In the genomic region with DNA sequence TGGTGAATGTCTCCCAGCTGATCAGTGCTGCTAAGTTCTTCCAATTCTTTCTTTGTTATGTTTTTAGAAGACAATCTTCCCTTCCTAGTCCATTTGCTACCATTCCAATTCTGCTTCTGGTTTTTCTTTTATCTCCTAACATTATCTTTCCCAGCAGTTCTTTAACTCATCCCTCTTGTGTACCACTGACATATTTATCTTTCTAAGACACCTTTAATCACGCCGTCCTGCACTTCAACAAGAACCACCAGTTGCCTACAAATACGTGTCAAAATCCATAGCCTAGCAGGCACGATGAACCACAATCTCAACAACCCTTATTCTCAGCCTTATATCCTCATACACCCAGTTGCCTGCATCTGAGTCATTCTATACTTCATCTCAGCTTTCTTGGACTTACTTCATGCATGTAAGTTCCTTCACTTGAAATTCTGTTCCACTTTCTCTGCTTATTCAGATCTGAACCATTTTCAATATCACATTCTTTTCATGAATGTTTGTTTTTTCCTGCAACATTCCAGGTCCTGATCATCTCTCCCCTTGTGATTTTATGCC, we compare ENCODE assay signal across 1 cellular context.
TF ChIP-seq lines count a peak whose summit lies in the region.

No MANE protein-coding gene starts in this region.

TF ChIP-seq in K562, 482 proteins besides CTCF, POLR2A, EP300 and RAD21 (continued from another document and continues in another):
- TF ChIP-seq, protein P1, sequence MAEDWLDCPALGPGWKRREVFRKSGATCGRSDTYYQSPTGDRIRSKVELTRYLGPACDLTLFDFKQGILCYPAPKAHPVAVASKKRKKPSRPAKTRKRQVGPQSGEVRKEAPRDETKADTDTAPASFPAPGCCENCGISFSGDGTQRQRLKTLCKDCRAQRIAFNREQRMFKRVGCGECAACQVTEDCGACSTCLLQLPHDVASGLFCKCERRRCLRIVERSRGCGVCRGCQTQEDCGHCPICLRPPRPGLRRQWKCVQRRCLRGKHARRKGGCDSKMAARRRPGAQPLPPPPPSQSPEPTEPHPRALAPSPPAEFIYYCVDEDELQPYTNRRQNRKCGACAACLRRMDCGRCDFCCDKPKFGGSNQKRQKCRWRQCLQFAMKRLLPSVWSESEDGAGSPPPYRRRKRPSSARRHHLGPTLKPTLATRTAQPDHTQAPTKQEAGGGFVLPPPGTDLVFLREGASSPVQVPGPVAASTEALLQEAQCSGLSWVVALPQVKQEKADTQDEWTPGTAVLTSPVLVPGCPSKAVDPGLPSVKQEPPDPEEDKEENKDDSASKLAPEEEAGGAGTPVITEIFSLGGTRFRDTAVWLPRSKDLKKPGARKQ (CRISPR knock-in tag; IDR thresholded peaks at IDR 0.05): no peak
- TF ChIP-seq ATF1 (CRISPR knock-in tag; IDR thresholded peaks at IDR 0.05) (no peak), ATF1 (tag; IDR thresholded peaks at IDR 0.05) (no peak), CBFA2T2 (conservative IDR thresholded peaks at IDR 0.05) (peak; percentile 73), U2AF1 (optimal IDR thresholded peaks at IDR 0.05; ENCODE audit: low read depth, low read length) (no peak), KLF16 (IDR thresholded peaks at IDR 0.05) (no peak), SREBF2 (CRISPR knock-in tag; IDR thresholded peaks at IDR 0.05) (no peak), NCOA1 (IDR thresholded peaks at IDR 0.05; ENCODE audit: low read depth) (no peak), PPARD (CRISPR knock-in tag; IDR thresholded peaks at IDR 0.05) (no peak), KDM1A (IDR thresholded peaks at IDR 0.05) (peak in 1 of 2 experiments; percentile 28; a peak in 1 of 4 replicates), MEIS2 (IDR thresholded peaks at IDR 0.05; ENCODE audit: partially characterized antibody) (peak; percentile 71), CREM (IDR thresholded peaks at IDR 0.05; ENCODE audit: low read depth) (no peak), WHSC1 (IDR thresholded peaks at IDR 0.05; ENCODE audit: low read length) (no peak), FUS (optimal IDR thresholded peaks at IDR 0.05; ENCODE audit: low read depth, low read length) (no peak), SMARCA4 (IDR thresholded peaks at IDR 0.05) (peak; percentile 49; the same call in 1 of the 2 replicates)
- TF ChIP-seq, protein P2, sequence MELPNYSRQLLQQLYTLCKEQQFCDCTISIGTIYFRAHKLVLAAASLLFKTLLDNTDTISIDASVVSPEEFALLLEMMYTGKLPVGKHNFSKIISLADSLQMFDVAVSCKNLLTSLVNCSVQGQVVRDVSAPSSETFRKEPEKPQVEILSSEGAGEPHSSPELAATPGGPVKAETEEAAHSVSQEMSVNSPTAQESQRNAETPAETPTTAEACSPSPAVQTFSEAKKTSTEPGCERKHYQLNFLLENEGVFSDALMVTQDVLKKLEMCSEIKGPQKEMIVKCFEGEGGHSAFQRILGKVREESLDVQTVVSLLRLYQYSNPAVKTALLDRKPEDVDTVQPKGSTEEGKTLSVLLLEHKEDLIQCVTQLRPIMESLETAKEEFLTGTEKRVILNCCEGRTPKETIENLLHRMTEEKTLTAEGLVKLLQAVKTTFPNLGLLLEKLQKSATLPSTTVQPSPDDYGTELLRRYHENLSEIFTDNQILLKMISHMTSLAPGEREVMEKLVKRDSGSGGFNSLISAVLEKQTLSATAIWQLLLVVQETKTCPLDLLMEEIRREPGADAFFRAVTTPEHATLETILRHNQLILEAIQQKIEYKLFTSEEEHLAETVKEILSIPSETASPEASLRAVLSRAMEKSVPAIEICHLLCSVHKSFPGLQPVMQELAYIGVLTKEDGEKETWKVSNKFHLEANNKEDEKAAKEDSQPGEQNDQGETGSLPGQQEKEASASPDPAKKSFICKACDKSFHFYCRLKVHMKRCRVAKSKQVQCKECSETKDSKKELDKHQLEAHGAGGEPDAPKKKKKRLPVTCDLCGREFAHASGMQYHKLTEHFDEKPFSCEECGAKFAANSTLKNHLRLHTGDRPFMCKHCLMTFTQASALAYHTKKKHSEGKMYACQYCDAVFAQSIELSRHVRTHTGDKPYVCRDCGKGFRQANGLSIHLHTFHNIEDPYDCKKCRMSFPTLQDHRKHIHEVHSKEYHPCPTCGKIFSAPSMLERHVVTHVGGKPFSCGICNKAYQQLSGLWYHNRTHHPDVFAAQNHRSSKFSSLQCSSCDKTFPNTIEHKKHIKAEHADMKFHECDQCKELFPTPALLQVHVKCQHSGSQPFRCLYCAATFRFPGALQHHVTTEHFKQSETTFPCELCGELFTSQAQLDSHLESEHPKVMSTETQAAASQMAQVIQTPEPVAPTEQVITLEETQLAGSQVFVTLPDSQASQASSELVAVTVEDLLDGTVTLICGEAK (IDR thresholded peaks at IDR 0.05): no peak
- TF ChIP-seq, protein P2 (CRISPR knock-in tag; IDR thresholded peaks at IDR 0.05): no peak
- TF ChIP-seq, protein P3, sequence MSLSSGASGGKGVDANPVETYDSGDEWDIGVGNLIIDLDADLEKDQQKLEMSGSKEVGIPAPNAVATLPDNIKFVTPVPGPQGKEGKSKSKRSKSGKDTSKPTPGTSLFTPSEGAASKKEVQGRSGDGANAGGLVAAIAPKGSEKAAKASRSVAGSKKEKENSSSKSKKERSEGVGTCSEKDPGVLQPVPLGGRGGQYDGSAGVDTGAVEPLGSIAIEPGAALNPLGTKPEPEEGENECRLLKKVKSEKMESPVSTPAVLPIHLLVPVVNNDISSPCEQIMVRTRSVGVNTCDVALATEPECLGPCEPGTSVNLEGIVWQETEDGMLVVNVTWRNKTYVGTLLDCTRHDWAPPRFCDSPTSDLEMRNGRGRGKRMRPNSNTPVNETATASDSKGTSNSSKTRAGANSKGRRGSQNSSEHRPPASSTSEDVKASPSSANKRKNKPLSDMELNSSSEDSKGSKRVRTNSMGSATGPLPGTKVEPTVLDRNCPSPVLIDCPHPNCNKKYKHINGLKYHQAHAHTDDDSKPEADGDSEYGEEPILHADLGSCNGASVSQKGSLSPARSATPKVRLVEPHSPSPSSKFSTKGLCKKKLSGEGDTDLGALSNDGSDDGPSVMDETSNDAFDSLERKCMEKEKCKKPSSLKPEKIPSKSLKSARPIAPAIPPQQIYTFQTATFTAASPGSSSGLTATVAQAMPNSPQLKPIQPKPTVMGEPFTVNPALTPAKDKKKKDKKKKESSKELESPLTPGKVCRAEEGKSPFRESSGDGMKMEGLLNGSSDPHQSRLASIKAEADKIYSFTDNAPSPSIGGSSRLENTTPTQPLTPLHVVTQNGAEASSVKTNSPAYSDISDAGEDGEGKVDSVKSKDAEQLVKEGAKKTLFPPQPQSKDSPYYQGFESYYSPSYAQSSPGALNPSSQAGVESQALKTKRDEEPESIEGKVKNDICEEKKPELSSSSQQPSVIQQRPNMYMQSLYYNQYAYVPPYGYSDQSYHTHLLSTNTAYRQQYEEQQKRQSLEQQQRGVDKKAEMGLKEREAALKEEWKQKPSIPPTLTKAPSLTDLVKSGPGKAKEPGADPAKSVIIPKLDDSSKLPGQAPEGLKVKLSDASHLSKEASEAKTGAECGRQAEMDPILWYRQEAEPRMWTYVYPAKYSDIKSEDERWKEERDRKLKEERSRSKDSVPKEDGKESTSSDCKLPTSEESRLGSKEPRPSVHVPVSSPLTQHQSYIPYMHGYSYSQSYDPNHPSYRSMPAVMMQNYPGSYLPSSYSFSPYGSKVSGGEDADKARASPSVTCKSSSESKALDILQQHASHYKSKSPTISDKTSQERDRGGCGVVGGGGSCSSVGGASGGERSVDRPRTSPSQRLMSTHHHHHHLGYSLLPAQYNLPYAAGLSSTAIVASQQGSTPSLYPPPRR (CRISPR knock-in tag; IDR thresholded peaks at IDR 0.05; ENCODE audit: borderline replicate concordance): no peak
- TF ChIP-seq, protein P4, sequence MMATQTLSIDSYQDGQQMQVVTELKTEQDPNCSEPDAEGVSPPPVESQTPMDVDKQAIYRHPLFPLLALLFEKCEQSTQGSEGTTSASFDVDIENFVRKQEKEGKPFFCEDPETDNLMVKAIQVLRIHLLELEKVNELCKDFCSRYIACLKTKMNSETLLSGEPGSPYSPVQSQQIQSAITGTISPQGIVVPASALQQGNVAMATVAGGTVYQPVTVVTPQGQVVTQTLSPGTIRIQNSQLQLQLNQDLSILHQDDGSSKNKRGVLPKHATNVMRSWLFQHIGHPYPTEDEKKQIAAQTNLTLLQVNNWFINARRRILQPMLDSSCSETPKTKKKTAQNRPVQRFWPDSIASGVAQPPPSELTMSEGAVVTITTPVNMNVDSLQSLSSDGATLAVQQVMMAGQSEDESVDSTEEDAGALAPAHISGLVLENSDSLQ (IDR thresholded peaks at IDR 0.05): peak; percentile 43; the same call in 1 of the 2 replicates
- TF ChIP-seq, protein P5, sequence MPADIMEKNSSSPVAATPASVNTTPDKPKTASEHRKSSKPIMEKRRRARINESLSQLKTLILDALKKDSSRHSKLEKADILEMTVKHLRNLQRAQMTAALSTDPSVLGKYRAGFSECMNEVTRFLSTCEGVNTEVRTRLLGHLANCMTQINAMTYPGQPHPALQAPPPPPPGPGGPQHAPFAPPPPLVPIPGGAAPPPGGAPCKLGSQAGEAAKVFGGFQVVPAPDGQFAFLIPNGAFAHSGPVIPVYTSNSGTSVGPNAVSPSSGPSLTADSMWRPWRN (IDR thresholded peaks at IDR 0.05; ENCODE audit: low read depth): peak; percentile 18; the same call in 1 of the 2 replicates
- TF ChIP-seq, protein P6, sequence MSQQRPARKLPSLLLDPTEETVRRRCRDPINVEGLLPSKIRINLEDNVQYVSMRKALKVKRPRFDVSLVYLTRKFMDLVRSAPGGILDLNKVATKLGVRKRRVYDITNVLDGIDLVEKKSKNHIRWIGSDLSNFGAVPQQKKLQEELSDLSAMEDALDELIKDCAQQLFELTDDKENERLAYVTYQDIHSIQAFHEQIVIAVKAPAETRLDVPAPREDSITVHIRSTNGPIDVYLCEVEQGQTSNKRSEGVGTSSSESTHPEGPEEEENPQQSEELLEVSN (IDR thresholded peaks at IDR 0.05; ENCODE audit: borderline replicate concordance in 1 of 2, extremely low read depth in 1 of 2, insufficient read depth in 1 of 2, insufficient read length in 1 of 2, low read depth in 1 of 2, low read length in 1 of 2, poor library complexity in 1 of 2, severe bottlenecking in 1 of 2): no peak
- TF ChIP-seq, protein P7, sequence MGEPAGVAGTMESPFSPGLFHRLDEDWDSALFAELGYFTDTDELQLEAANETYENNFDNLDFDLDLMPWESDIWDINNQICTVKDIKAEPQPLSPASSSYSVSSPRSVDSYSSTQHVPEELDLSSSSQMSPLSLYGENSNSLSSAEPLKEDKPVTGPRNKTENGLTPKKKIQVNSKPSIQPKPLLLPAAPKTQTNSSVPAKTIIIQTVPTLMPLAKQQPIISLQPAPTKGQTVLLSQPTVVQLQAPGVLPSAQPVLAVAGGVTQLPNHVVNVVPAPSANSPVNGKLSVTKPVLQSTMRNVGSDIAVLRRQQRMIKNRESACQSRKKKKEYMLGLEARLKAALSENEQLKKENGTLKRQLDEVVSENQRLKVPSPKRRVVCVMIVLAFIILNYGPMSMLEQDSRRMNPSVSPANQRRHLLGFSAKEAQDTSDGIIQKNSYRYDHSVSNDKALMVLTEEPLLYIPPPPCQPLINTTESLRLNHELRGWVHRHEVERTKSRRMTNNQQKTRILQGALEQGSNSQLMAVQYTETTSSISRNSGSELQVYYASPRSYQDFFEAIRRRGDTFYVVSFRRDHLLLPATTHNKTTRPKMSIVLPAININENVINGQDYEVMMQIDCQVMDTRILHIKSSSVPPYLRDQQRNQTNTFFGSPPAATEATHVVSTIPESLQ (CRISPR knock-in tag; IDR thresholded peaks at IDR 0.05): no peak
